In genomic region chr1:168263130-168263529, GRCh38 we compare ENCODE assay signal across 29 cellular contexts.
"Had no signal": no experiment of that assay in that cellular context is flagged by ENCODE, and none has a peak within 500 bp of the region (broad histone marks: within the 10 kb centered on the region; RNA-seq: fewer than 3 reads in every experiment).

No MANE protein-coding gene starts in this region.

- H3K4me3 Mint-ChIP-seq: dendritic cell treated with granulocyte-macrophage colony-stimulating factor and Interleukin-4, amounts not matched to agents 40 ng/mL and 50 ng/mL, for 4 days; effector memory CD8-positive, alpha-beta T cell; endodermal cell had no signal

- H3K27ac ChIP-seq: colonic mucosa, coronary artery, dorsolateral prefrontal cortex, epithelial cell of prostate, esophagus muscularis mucosa, esophagus squamous epithelium, foreskin keratinocyte, gastrocnemius medialis, gastroesophageal sphincter, heart left ventricle, heart right ventricle, hepatocyte had no signal

- H2AFZ ChIP-seq: hepatocyte had no signal

- H3K4me1 ChIP-seq: colonic mucosa had no signal

- H3K4me3 ChIP-seq: colonic mucosa, coronary artery, dorsolateral prefrontal cortex, esophagus muscularis mucosa, esophagus squamous epithelium, gastrocnemius medialis, gastroesophageal sphincter, heart left ventricle, heart right ventricle, hepatocyte had no signal

- H3K9me3 Mint-ChIP-seq: dendritic cell treated with granulocyte-macrophage colony-stimulating factor and Interleukin-4, amounts not matched to agents 40 ng/mL and 50 ng/mL, for 4 days; effector memory CD8-positive, alpha-beta T cell had no signal

- H3K36me3 ChIP-seq: colonic mucosa, gastrocnemius medialis, gastroesophageal sphincter had no signal

- H3K27ac Mint-ChIP-seq: dendritic cell treated with granulocyte-macrophage colony-stimulating factor and Interleukin-4, amounts not matched to agents 40 ng/mL and 50 ng/mL, for 4 days; effector memory CD8-positive, alpha-beta T cell; endodermal cell had no signal

- H3K9me3 ChIP-seq: colonic mucosa, esophagus muscularis mucosa, esophagus squamous epithelium, gastrocnemius medialis, gastroesophageal sphincter, heart left ventricle, heart right ventricle had no signal

- ATAC-seq: effector memory CD8-positive, alpha-beta T cell; esophagus mucosa; foreskin keratinocyte; gastrocnemius medialis; gastroesophageal sphincter; heart left ventricle; heart right ventricle had no signal

- DNase-seq: colonic mucosa; cortex of kidney; dermis blood vessel endothelial cell; dorsolateral prefrontal cortex; effector CD4-positive, alpha-beta T cell; effector CD8-positive, alpha-beta T cell; effector memory CD4-positive, alpha-beta T cell; effector memory CD8-positive, alpha-beta T cell; endodermal cell; erythroblast; esophagus squamous epithelium; foreskin fibroblast; foreskin keratinocyte; foreskin melanocyte; gastrocnemius medialis; glutamatergic neuron; head of caudate nucleus; heart left ventricle; heart right ventricle had no signal

- H3K4me2 ChIP-seq: hepatocyte had no signal

- FAIRE-seq: endometrium, endothelial cell of umbilical vein, frontal cortex had no signal

- H3K27me3 Mint-ChIP-seq: dendritic cell treated with granulocyte-macrophage colony-stimulating factor and Interleukin-4, amounts not matched to agents 40 ng/mL and 50 ng/mL, for 4 days; effector memory CD8-positive, alpha-beta T cell had no signal

- H3K27me3 ChIP-seq: colonic mucosa, dorsolateral prefrontal cortex, esophagus muscularis mucosa, esophagus squamous epithelium, foreskin keratinocyte, gastrocnemius medialis, gastroesophageal sphincter, heart left ventricle, heart right ventricle, hepatocyte had no signal
